In genomic region chr15:45276851-45277250, GRCh38 we compare ENCODE assay signal across 8 cellular contexts. TPM values are rescaled to one million over a fixed set of nuclear protein-coding genes. Genes with fewer than 3 reads are reported as not detected.
DNase-seq lines count a peak whose midpoint lies in the region; FAIRE-seq and TF ChIP-seq lines count a peak whose summit lies in the region.

No MANE protein-coding gene starts in this region.

- H3K9me3 ChIP-seq in thyroid gland: no peaks in the 10 kb centered on the region

- peak; percentile 55 for TF ChIP-seq CTCF in AG09309 (IDR thresholded peaks at IDR 0.05; ENCODE audit: control insufficient read depth, insufficient read depth, low read depth, low read length, missing control alignments)
- peak; percentile 45 for TF ChIP-seq CTCF in fibroblast of mammary gland (conservative IDR thresholded peaks at IDR 0.05; ENCODE audit: control insufficient read depth, insufficient read depth, low read depth, low read length)
- peak in 4 of 6 experiments; percentile 58 to 75 (median 66) for TF ChIP-seq CTCF in thyroid gland (IDR thresholded peaks at IDR 0.05)

- DNase-seq in AG09309 (ENCODE audit: low read depth) (peak; percentile 13), H54 (ENCODE audit: insufficient read length, low spot score) (no peak), RCC 7860 (ENCODE audit: low spot score) (peak; percentile 37), fibroblast of mammary gland (ENCODE audit: low read depth) (peak; percentile 47), thyroid gland (no peak), NCI-H187 (lab: John Stamatoyannopoulos, UW) (no peak)
- DNase-seq in activated effector memory CD4-positive, alpha-beta T cell treated with anti-CD3 and anti-CD28 coated beads, Interleukin-2, amount 50 U/mL, for 16 hours: no peak
- DNase-seq in activated effector memory CD4-positive, alpha-beta T cell treated with Interleukin-2 at 50 U/mL for 16 hours: no peak

- 1 to 2% methylated on average over 2 of the region's 2 CpGs for WGBS in thyroid gland, 2 donors

- H3K4me1 ChIP-seq in thyroid gland: peaks cover 13 to 14% of the 10 kb centered on the region in 2 donors

- H3K4me3 ChIP-seq in AG09309 (ENCODE audit: control insufficient read depth, low read depth, low read length) (no peak overlapping the region), fibroblast of mammary gland (ENCODE audit: control insufficient read depth, low read depth, low read length) (no peak overlapping the region), thyroid gland (replicated peaks in 1 of 3) (no peak overlapping the region)

- no peaks in the 10 kb centered on the region for H3K36me3 ChIP-seq in thyroid gland

- H3K27me3 ChIP-seq in thyroid gland: no peaks in the 10 kb centered on the region

- H3K27ac ChIP-seq in thyroid gland: no peak overlapping the region

- TF ChIP-seq POLR2A in H54 (IDR thresholded peaks at IDR 0.05; ENCODE audit: low read depth, low read length) (no peak), thyroid gland (IDR thresholded peaks at IDR 0.05) (no peak)

- intact Hi-C loops in thyroid gland (cut with DNase I): no loop called here

- FAIRE-seq in H54 (lab: Jason Lieb, UNC) (peak; percentile 38), RCC 7860 (lab: Jason Lieb, UNC) (peak; percentile 69)

RNA-seq across cellular contexts. Expression of gene SLC28A2, which starts 24.8 kb away (rescaled TPM):
- total RNA-seq in thyroid gland: not detected

Comparison
In these comparisons a context has a peak if more than half of its experiments do, and no peak if none do; other contexts are left out.
1. DNase-seq: peak in AG09309 (single experiment), RCC 7860 (single experiment) and fibroblast of mammary gland (single experiment); none in H54 (single experiment), thyroid gland (0 of 2), activated effector memory CD4-positive, alpha-beta T cell treated with anti-CD3 and anti-CD28 coated beads, Interleukin-2, amount 50 U/mL, for 16 hours (single experiment), activated effector memory CD4-positive, alpha-beta T cell treated with Interleukin-2 at 50 U/mL for 16 hours (single experiment) and NCI-H187 (0 of 2).
2. Peak in every context shown above with its lines, with median percentiles within 50 percentile points of each other: CTCF ChIP-seq.